Comparison of ENCODE assay signal across 1 cellular context in the genomic region with DNA sequence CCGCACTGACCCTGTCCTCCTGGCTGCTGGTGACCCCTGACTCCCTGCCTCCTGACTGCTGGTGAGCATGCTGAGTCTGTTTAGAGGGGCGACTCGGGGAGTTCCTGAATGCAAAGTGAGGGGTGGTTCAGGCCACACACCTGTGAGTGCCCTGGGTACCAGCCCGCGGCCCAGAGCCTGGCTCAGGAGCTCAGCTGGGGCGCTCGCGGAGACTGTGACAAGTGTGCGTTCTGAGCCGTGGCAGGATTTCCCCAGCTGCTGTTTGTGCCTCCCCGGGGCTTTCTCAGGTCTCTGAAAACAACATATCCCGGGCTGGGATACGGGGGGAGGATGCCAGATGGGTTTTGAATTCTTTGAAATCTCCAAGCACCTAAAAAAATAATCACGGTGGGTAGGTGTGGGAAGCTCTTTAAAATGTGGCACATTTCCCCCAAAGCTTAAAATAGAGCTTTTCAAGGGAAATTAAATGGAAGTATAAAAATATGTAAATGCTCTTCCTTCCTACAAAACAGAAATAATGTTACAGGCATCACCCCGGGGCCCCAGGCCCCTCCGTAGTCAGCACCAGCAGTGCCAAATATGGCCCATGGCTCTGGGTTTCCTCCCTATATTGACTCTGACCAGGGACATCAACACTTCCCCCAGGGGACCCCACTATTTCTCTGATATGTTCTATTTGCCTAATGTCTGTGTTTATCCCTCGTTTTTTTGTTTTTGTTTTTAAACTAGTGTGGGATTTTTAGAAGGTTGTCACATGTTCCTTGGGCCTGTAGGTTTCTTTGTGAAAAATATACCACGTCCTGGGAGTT.
TF ChIP-seq lines count a peak whose summit lies in the region.

No MANE protein-coding gene starts in this region.

TF ChIP-seq in GM12878, 131 proteins besides CTCF, POLR2A, EP300 and RAD21 (continues in another document):
- TF ChIP-seq E2F8 (IDR thresholded peaks at IDR 0.05; ENCODE audit: low read depth, partially characterized antibody) (no peak), SIN3A (IDR thresholded peaks at IDR 0.05; ENCODE audit: low read depth, low read length) (no peak), FOXM1 (IDR thresholded peaks at IDR 0.05; ENCODE audit: low read depth, low read length) (no peak), POLR2AphosphoS2 (IDR thresholded peaks at IDR 0.05; ENCODE audit: low read depth, low read length) (no peak), USF2 (IDR thresholded peaks at IDR 0.05; ENCODE audit: borderline replicate concordance, low read depth, low read length) (no peak), TBL1XR1 (IDR thresholded peaks at IDR 0.05; ENCODE audit: low read depth, low read length) (no peak), EGR1 (IDR thresholded peaks at IDR 0.05; ENCODE audit: borderline replicate concordance in 1 of 2, low read depth in 2 of 2, low read length in 2 of 2) (no peak), CHD1 (IDR thresholded peaks at IDR 0.05; ENCODE audit: low read depth, low read length) (no peak; the same call in 1 of the 2 replicates), RFX5 (IDR thresholded peaks at IDR 0.05; ENCODE audit: low read depth, low read length) (no peak), CBX3 (IDR thresholded peaks at IDR 0.05; ENCODE audit: borderline replicate concordance, low read depth) (no peak), TARDBP (IDR thresholded peaks at IDR 0.05; ENCODE audit: borderline replicate concordance) (no peak), ZZZ3 (IDR thresholded peaks at IDR 0.05; ENCODE audit: control insufficient read depth, insufficient read length, low read depth) (no peak), PBX3 (IDR thresholded peaks at IDR 0.05; ENCODE audit: insufficient replicate concordance, low read depth, low read length) (no peak), KLF5 (IDR thresholded peaks at IDR 0.05; ENCODE audit: partially characterized antibody) (no peak), ZNF592 (IDR thresholded peaks at IDR 0.05) (no peak), ZBTB40 (IDR thresholded peaks at IDR 0.05; ENCODE audit: borderline replicate concordance) (no peak), ZSCAN29 (IDR thresholded peaks at IDR 0.05) (no peak), IKZF2 (IDR thresholded peaks at IDR 0.05) (peak; percentile 53 to 62), RELA (IDR thresholded peaks at IDR 0.05; ENCODE audit: borderline replicate concordance, partially characterized antibody) (peak; percentile 30), RAD51 (IDR thresholded peaks at IDR 0.05) (0 out of 2 replicates have a peak, but pooled peaks have one; percentile 9), BCL11A (IDR thresholded peaks at IDR 0.05; ENCODE audit: low read depth, low read length) (no peak), HCFC1 (IDR thresholded peaks at IDR 0.05; ENCODE audit: low read length) (no peak), HDGF (IDR thresholded peaks at IDR 0.05) (no peak), GABPA (IDR thresholded peaks at IDR 0.05; ENCODE audit: low read depth) (no peak), ATF7 (IDR thresholded peaks at IDR 0.05; ENCODE audit: low read depth) (peak; percentile 80)
- TF ChIP-seq, protein P1, sequence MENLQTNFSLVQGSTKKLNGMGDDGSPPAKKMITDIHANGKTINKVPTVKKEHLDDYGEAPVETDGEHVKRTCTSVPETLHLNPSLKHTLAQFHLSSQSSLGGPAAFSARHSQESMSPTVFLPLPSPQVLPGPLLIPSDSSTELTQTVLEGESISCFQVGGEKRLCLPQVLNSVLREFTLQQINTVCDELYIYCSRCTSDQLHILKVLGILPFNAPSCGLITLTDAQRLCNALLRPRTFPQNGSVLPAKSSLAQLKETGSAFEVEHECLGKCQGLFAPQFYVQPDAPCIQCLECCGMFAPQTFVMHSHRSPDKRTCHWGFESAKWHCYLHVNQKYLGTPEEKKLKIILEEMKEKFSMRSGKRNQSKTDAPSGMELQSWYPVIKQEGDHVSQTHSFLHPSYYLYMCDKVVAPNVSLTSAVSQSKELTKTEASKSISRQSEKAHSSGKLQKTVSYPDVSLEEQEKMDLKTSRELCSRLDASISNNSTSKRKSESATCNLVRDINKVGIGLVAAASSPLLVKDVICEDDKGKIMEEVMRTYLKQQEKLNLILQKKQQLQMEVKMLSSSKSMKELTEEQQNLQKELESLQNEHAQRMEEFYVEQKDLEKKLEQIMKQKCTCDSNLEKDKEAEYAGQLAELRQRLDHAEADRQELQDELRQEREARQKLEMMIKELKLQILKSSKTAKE (IDR thresholded peaks at IDR 0.05; ENCODE audit: low read depth, poor library complexity, severe bottlenecking) = peak; percentile 62
- TF ChIP-seq, protein P2, sequence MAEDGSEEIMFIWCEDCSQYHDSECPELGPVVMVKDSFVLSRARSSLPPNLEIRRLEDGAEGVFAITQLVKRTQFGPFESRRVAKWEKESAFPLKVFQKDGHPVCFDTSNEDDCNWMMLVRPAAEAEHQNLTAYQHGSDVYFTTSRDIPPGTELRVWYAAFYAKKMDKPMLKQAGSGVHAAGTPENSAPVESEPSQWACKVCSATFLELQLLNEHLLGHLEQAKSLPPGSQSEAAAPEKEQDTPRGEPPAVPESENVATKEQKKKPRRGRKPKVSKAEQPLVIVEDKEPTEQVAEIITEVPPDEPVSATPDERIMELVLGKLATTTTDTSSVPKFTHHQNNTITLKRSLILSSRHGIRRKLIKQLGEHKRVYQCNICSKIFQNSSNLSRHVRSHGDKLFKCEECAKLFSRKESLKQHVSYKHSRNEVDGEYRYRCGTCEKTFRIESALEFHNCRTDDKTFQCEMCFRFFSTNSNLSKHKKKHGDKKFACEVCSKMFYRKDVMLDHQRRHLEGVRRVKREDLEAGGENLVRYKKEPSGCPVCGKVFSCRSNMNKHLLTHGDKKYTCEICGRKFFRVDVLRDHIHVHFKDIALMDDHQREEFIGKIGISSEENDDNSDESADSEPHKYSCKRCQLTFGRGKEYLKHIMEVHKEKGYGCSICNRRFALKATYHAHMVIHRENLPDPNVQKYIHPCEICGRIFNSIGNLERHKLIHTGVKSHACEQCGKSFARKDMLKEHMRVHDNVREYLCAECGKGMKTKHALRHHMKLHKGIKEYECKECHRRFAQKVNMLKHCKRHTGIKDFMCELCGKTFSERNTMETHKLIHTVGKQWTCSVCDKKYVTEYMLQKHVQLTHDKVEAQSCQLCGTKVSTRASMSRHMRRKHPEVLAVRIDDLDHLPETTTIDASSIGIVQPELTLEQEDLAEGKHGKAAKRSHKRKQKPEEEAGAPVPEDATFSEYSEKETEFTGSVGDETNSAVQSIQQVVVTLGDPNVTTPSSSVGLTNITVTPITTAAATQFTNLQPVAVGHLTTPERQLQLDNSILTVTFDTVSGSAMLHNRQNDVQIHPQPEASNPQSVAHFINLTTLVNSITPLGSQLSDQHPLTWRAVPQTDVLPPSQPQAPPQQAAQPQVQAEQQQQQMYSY (CRISPR knock-in tag; IDR thresholded peaks at IDR 0.05) = no peak
- TF ChIP-seq, protein P3, sequence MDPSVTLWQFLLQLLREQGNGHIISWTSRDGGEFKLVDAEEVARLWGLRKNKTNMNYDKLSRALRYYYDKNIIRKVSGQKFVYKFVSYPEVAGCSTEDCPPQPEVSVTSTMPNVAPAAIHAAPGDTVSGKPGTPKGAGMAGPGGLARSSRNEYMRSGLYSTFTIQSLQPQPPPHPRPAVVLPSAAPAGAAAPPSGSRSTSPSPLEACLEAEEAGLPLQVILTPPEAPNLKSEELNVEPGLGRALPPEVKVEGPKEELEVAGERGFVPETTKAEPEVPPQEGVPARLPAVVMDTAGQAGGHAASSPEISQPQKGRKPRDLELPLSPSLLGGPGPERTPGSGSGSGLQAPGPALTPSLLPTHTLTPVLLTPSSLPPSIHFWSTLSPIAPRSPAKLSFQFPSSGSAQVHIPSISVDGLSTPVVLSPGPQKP (IDR thresholded peaks at IDR 0.05; ENCODE audit: low read depth, low read length) = peak; percentile 91
